Comparison of ENCODE assay signal across 26 cellular contexts in genomic region chr9:70448904-70449303, GRCh38. TPM values are rescaled to one million over a fixed set of nuclear protein-coding genes. Genes with fewer than 3 reads are reported as not detected.
DNase-seq lines count a peak whose midpoint lies in the region; ATAC-seq, FAIRE-seq and TF ChIP-seq lines count a peak whose summit lies in the region.
"Had no signal": no experiment of that assay in that cellular context is flagged by ENCODE, and none has a peak within 500 bp of the region (broad histone marks: within the 10 kb centered on the region; RNA-seq: fewer than 3 reads in every experiment).

No MANE protein-coding gene starts in this region.

- no peak overlapping the region for H3K27ac ChIP-seq in HepG2 (ENCODE audit: extremely low read length, insufficient read depth, low read length)
- H3K27ac ChIP-seq in right lobe of liver, result no peak overlapping the region
- no peak overlapping the region for H3K27ac ChIP-seq in small intestine (ENCODE audit: low read depth in 1 of 2, low read length in 1 of 2)
- H3K27ac ChIP-seq: BLaER1 had no signal

- WGBS in HepG2 (ENCODE audit: low lambda C conversion rate), result 7% methylated on average over 1 of the region's 1 CpG
- WGBS in right lobe of liver (ENCODE audit: insufficient coverage, low coverage, low lambda C conversion rate, missing lambda C conversion rate), result 55% methylated on average over 1 of the region's 1 CpG
- 10 to 55% (median 54%) methylated on average over 1 of the region's 1 CpG for WGBS in small intestine, 3 donors

- TF ChIP-seq RAD21 in HepG2 (CRISPR knock-in tag; IDR thresholded peaks at IDR 0.05), result no peak

- H3K4me3 ChIP-seq in HepG2 (replicated peaks in 1 of 3; ENCODE audit: insufficient read depth in 1 of 3, low read depth in 2 of 3, low read length in 3 of 3) (no peak overlapping the region), right lobe of liver (no peak overlapping the region), fibroblast of villous mesenchyme (ENCODE audit: low read depth, low read length) (no peak overlapping the region), small intestine (ENCODE audit: low read depth in 1 of 2, low read length in 2 of 2) (no peak overlapping the region)
- H3K4me3 ChIP-seq: BLaER1, GM12878 had no signal

- CTCF ChIA-PET in HepG2 (lab: Yijun Ruan, JAX; ENCODE audit: low intra/inter-chr PET ratio, low total read pairs), result no interaction called here

- H3K79me2 ChIP-seq in HepG2 (ENCODE audit: insufficient read depth, low read length), result no peaks in the 10 kb centered on the region

- POLR2A ChIA-PET in HepG2 (lab: Yijun Ruan, JAX), result no interaction called here

- intact Hi-C loops in HepG2 (cut with micrococcal nuclease; ENCODE audit: unreplicated experiment), result no loop called here
- intact Hi-C loops in right lobe of liver (cut with DNase I), result no loop called here

- no peak for TF ChIP-seq EP300 in HepG2 (IDR thresholded peaks at IDR 0.05; ENCODE audit: low read depth in 2 of 2, low read length in 2 of 2)
- no peak for TF ChIP-seq EP300 in HepG2 (CRISPR knock-in tag; IDR thresholded peaks at IDR 0.05; ENCODE audit: borderline replicate concordance)

- DNase-seq in HepG2 (ENCODE audit: low spot score) (no peak), right lobe of liver (no peak), fibroblast of villous mesenchyme (ENCODE audit: low read depth) (peak; percentile 50), small intestine (peak; percentile 63)
- DNase-seq: 8988T; ACHN; BE2C; C1 segment of cervical spinal cord; CD4-positive, alpha-beta memory T cell; CD4-positive, CD25-positive, alpha-beta regulatory T cell; CD8-positive, alpha-beta memory T cell; COR-L47; DMS 273 treated with DMSO at 0.1 percent for 48 hours; DMS153; DMS53; DMS79; DND-41; EL; GDM1 had no signal

- H3K27me3 ChIP-seq in HepG2 (ENCODE audit: control insufficient read depth in 1 of 2, insufficient read depth in 2 of 2, low read length in 2 of 2) (no peaks in the 10 kb centered on the region), right lobe of liver (no peaks in the 10 kb centered on the region), small intestine (ENCODE audit: control insufficient read depth in 2 of 2, insufficient read depth in 2 of 2, low read length in 2 of 2) (no peaks in the 10 kb centered on the region)
- H3K27me3 ChIP-seq: BE2C, BLaER1 had no signal

- H3K36me3 ChIP-seq in HepG2 (replicated peaks in 1 of 2; ENCODE audit: control insufficient read depth in 1 of 2, insufficient read depth in 2 of 2, low read length in 2 of 2) (no peaks in the 10 kb centered on the region), right lobe of liver (no peaks in the 10 kb centered on the region), small intestine (ENCODE audit: control insufficient read depth in 2 of 2, insufficient read depth in 2 of 2, low read length in 2 of 2) (no peaks in the 10 kb centered on the region)
- H3K36me3 ChIP-seq: BE2C, BLaER1 had no signal

- H2AFZ ChIP-seq in HepG2 (ENCODE audit: low read length), result no peak overlapping the region

- no peaks in the 10 kb centered on the region for H3K4me1 ChIP-seq in HepG2 (ENCODE audit: insufficient read depth, low read length)
- H3K4me1 ChIP-seq in right lobe of liver, result peaks cover 0 to 5% (median 0%) of the 10 kb centered on the region in 4 donors
- peaks cover 0 to 2% of the 10 kb centered on the region in 2 donors for H3K4me1 ChIP-seq in small intestine (ENCODE audit: control insufficient read depth in 2 of 2, insufficient read depth in 1 of 2, low read depth in 1 of 2, low read length in 1 of 2)
- H3K4me1 ChIP-seq: BE2C, BLaER1 had no signal

- no peak overlapping the region for H3K4me2 ChIP-seq in HepG2 (ENCODE audit: low read depth, low read length)
- H3K4me2 ChIP-seq: BLaER1 had no signal

- no peak for FAIRE-seq in HepG2 (lab: Jason Lieb, UNC)
- FAIRE-seq in small intestine (lab: Jason Lieb, UNC), result peak; percentile 62
- FAIRE-seq: A204.1, GM12878, GM12892, GM18507 had no signal

- no peaks in the 10 kb centered on the region for H3K9me3 ChIP-seq in HepG2 (ENCODE audit: low read length)
- H3K9me3 ChIP-seq in right lobe of liver, result no peaks in the 10 kb centered on the region
- H3K9me3 ChIP-seq in small intestine (ENCODE audit: control insufficient read depth, low read depth), result no peaks in the 10 kb centered on the region
- H3K9me3 ChIP-seq: BE2C, BLaER1 had no signal

- no peak for TF ChIP-seq CTCF in HepG2 (CRISPR knock-in tag; IDR thresholded peaks at IDR 0.05)
- TF ChIP-seq CTCF in right lobe of liver (IDR thresholded peaks at IDR 0.05), result no peak
- no peak for TF ChIP-seq CTCF in fibroblast of villous mesenchyme (IDR thresholded peaks at IDR 0.05; ENCODE audit: insufficient read depth, low read depth, low read length)

- no peaks in the 10 kb centered on the region for H4K20me1 ChIP-seq in HepG2 (ENCODE audit: insufficient read depth, low read length)
- H4K20me1 ChIP-seq: BLaER1 had no signal

- in situ Hi-C loops in HepG2 (cut with HindIII; ENCODE audit: extremely low pct_ligation_motif_present, low pct_unique_long_range_greater_than_20kb), result no loop called here

- no TSS peak for BruUV-seq in HepG2 (replicated peaks; lab: Mats Ljungman, UMichigan)

- no peak overlapping the region for H3K9ac ChIP-seq in HepG2 (ENCODE audit: insufficient read depth, low read depth, low read length)
- H3K9ac ChIP-seq: BLaER1 had no signal

- no peak for ATAC-seq in HepG2
- ATAC-seq in right lobe of liver, result no peak
- no peak for ATAC-seq in GM21737 (IDR thresholded peaks at IDR 0.05; ENCODE audit: unreplicated experiment)
- ATAC-seq in GM21423 (IDR thresholded peaks at IDR 0.05; ENCODE audit: unreplicated experiment), result no peak
- ATAC-seq: GM12878 had no signal

- TF ChIP-seq POLR2A in HepG2 (IDR thresholded peaks at IDR 0.05; ENCODE audit: insufficient read depth in 1 of 2, low read depth in 2 of 2, low read length in 2 of 2) (no peak), right lobe of liver (IDR thresholded peaks at IDR 0.05) (no peak)

TF ChIP-seq in HepG2, 621 proteins besides CTCF, POLR2A, EP300 and RAD21:
- TF ChIP-seq SOX13 (IDR thresholded peaks at IDR 0.05) (no peak), SOX13 (CRISPR knock-in tag; conservative IDR thresholded peaks at IDR 0.05 in 1 of 2, IDR thresholded peaks at IDR 0.05 in 1 of 2) (peak in 1 of 2 experiments; percentile 16; a peak in 1 of 4 replicates), ZNF264 (CRISPR knock-in tag; IDR thresholded peaks at IDR 0.05) (peak; percentile 97), ZNF660 (CRISPR knock-in tag; IDR thresholded peaks at IDR 0.05; ENCODE audit: borderline replicate concordance, low read depth) (no peak)
- TF ChIP-seq, protein P1, sequence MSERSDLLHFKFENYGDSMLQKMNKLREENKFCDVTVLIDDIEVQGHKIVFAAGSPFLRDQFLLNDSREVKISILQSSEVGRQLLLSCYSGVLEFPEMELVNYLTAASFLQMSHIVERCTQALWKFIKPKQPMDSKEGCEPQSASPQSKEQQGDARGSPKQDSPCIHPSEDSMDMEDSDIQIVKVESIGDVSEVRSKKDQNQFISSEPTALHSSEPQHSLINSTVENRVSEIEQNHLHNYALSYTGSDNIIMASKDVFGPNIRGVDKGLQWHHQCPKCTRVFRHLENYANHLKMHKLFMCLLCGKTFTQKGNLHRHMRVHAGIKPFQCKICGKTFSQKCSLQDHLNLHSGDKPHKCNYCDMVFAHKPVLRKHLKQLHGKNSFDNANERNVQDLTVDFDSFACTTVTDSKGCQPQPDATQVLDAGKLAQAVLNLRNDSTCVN (CRISPR knock-in tag; IDR thresholded peaks at IDR 0.05; ENCODE audit: borderline replicate concordance), result no peak

RNA-seq across cellular contexts. Expression of gene KLF9, which starts 34.4 kb away (rescaled TPM):
- total RNA-seq in HepG2 (2016; rRNA removed; fragmentation: Illumina TruSeq; extraction: Trizol) (5.7 and 7.2 TPM in 2 replicates), right lobe of liver (10 to 100 TPM in 5 of 6 experiments, 1 to 10 TPM in 1; 8.7 to 74.7 (median 32.3) TPM), fibroblast of villous mesenchyme (34.5 and 37.1 TPM in 2 replicates)
- total RNA-seq in HepG2 (2016; cell fraction: cytosol; rRNA removed; fragmentation: Illumina TruSeq; extraction: Trizol; ENCODE audit: low read depth), result 0.79 and 0.81 TPM in 2 replicates
- 5.6 and 6.3 TPM in 2 replicates for total RNA-seq in HepG2 (2016; cell fraction: insoluble cytoplasmic fraction; rRNA removed; fragmentation: Illumina TruSeq; extraction: Trizol)
- 3.6 and 4.2 TPM in 2 replicates for total RNA-seq in HepG2 (2016; cell fraction: membrane; rRNA removed; fragmentation: Illumina TruSeq; extraction: Trizol)
- 6.0 and 6.2 TPM in 2 replicates for total RNA-seq in HepG2 (2016; cell fraction: nucleus; rRNA removed; fragmentation: Illumina TruSeq; extraction: Trizol)
- polyA plus RNA-seq in HepG2 (2011; rRNA removed) (7.1 and 7.2 TPM in 2 replicates), small intestine (10 to 100 TPM; 15.2 to 33.7 (median 16.8) TPM)
- polyA plus RNA-seq in HepG2 (2011; cell fraction: cytosol; rRNA removed), result 5.3 and 5.8 TPM in 2 replicates
- polyA plus RNA-seq in HepG2 (2011; cell fraction: nucleus; rRNA removed), result 3.3 and 4.2 TPM in 2 replicates
- polyA plus RNA-seq in HepG2 (2012), result 8.3 and 8.5 TPM in 2 replicates
- 0.36 and 0.37 TPM in 2 replicates for polyA plus RNA-seq in HepG2 (2016; cell fraction: cytosol; fragmentation: Illumina TruSeq; extraction: Trizol; ENCODE audit: low read depth)
- polyA plus RNA-seq in HepG2 (2016; cell fraction: insoluble cytoplasmic fraction; fragmentation: Illumina TruSeq; extraction: Trizol; ENCODE audit: low read depth), result 7.0 TPM in 2 replicates
- 1.6 and 2.0 TPM in 2 replicates for polyA plus RNA-seq in HepG2 (2016; cell fraction: membrane; fragmentation: Illumina TruSeq; extraction: Trizol; ENCODE audit: low read depth)
- polyA plus RNA-seq in HepG2 (2016; cell fraction: nucleus; fragmentation: Illumina TruSeq; extraction: Trizol; ENCODE audit: insufficient read depth, low read depth), result 6.3 and 7.1 TPM in 2 replicates
- 2.5 and 9.7 TPM in 2 replicates for polyA minus RNA-seq in HepG2 (2011; rRNA and poly(A)+ RNA removed; ENCODE audit: low replicate concordance)
- polyA minus RNA-seq in HepG2 (2011; cell fraction: cytosol; rRNA and poly(A)+ RNA removed), result 7.8 and 8.0 TPM in 2 replicates
- polyA minus RNA-seq in HepG2 (2011; cell fraction: nucleus; rRNA and poly(A)+ RNA removed), result 6.2 and 7.5 TPM in 2 replicates

Comparison
In these comparisons a context has a peak if more than half of its experiments do, and no peak if none do; other contexts are left out.
1. DNase-seq: peak in fibroblast of villous mesenchyme (single experiment) and small intestine (single experiment); none in HepG2 (single experiment) and right lobe of liver (0 of 3).